In genomic region chr10:71984798-71985388, GRCh38 we compare ENCODE assay signal across 9 cellular contexts. TPM values are rescaled to one million over a fixed set of nuclear protein-coding genes. Genes with fewer than 3 reads are reported as not detected.
A peak's percentile ranks its signal among the peaks of the same experiment; 100 is the strongest.
DNase-seq lines count a peak whose midpoint lies in the region; ATAC-seq, FAIRE-seq and TF ChIP-seq lines count a peak whose summit lies in the region.
"Had no signal": no experiment of that assay in that cellular context is flagged by ENCODE, and none has a peak within 500 bp of the region (broad histone marks: within the 10 kb centered on the region; RNA-seq: fewer than 3 reads in every experiment).

No MANE protein-coding gene starts in this region.

- intact Hi-C loops in dendritic cell treated with granulocyte-macrophage colony-stimulating factor and Interleukin-4, amounts not matched to agents 40 ng/mL and 50 ng/mL, for 4 days (cut with micrococcal nuclease), result no loop called here
- intact Hi-C loops in pancreas (cut with DNase I), result no loop called here

- peaks cover 4% of the 10 kb centered on the region for H3K27me3 Mint-ChIP-seq in dendritic cell treated with granulocyte-macrophage colony-stimulating factor and Interleukin-4, amounts not matched to agents 40 ng/mL and 50 ng/mL, for 4 days

- ATAC-seq in pancreas, result peak in 1 of 4 donors; percentile 24

- H3K27me3 ChIP-seq in ACC112 (ENCODE audit: insufficient read depth, low read length), result no peaks in the 10 kb centered on the region
- H3K27me3 ChIP-seq in pancreas, result no peaks in the 10 kb centered on the region

- H3K4me3 ChIP-seq in ACC112 (ENCODE audit: low read depth, low read length) (no peak overlapping the region), pancreas (no peak overlapping the region)

- peaks cover 56% of the 10 kb centered on the region for H3K4me1 ChIP-seq in ACC112 (ENCODE audit: control insufficient read depth, insufficient read depth, low read length, unreplicated experiment)
- peaks cover 3 to 14% (median 7%) of the 10 kb centered on the region in 3 donors for H3K4me1 ChIP-seq in pancreas

- no peak for DNase-seq in GM19239 (ENCODE audit: insufficient read length, low spot score)
- DNase-seq in pancreas, result no peak
- DNase-seq in ecto neural progenitor cell (ENCODE audit: low spot score), result no peak
- DNase-seq in occipital lobe (lab: John Stamatoyannopoulos, UW), result no peak
- DNase-seq in Ammon's horn (ENCODE audit: low spot score), result no peak
- DNase-seq in NOMO-1 treated with dmso at 0.1 percent for 144 hours (lab: John Stamatoyannopoulos, UW; ENCODE audit: unreplicated experiment), result no peak

- peak overlapping the region; percentile 62 for H3K27ac Mint-ChIP-seq in dendritic cell treated with granulocyte-macrophage colony-stimulating factor and Interleukin-4, amounts not matched to agents 40 ng/mL and 50 ng/mL, for 4 days

- H3K36me3 Mint-ChIP-seq in dendritic cell treated with granulocyte-macrophage colony-stimulating factor and Interleukin-4, amounts not matched to agents 40 ng/mL and 50 ng/mL, for 4 days (ENCODE audit: low read depth), result no peaks in the 10 kb centered on the region

- H3K4me3 Mint-ChIP-seq in dendritic cell treated with granulocyte-macrophage colony-stimulating factor and Interleukin-4, amounts not matched to agents 40 ng/mL and 50 ng/mL, for 4 days, result no peak overlapping the region

- peaks cover 40% of the 10 kb centered on the region for H3K4me1 Mint-ChIP-seq in dendritic cell treated with granulocyte-macrophage colony-stimulating factor and Interleukin-4, amounts not matched to agents 40 ng/mL and 50 ng/mL, for 4 days (ENCODE audit: low read depth)

- no peak overlapping the region for H2AFZ ChIP-seq in ACC112 (ENCODE audit: low read length, unreplicated experiment)

- peaks cover 69% of the 10 kb centered on the region for H3K79me2 ChIP-seq in ACC112 (ENCODE audit: control insufficient read depth, insufficient read depth, low read length, unreplicated experiment)

- FAIRE-seq in GM19239 (lab: Jason Lieb, UNC), result peak; percentile 28
- FAIRE-seq in pancreas (lab: Jason Lieb, UNC), result no peak
- FAIRE-seq: keratinocyte had no signal

- H3K36me3 ChIP-seq in ACC112 (ENCODE audit: insufficient read depth, low read length) (0 out of 2 replicates have a peak, but pooled peaks cover 7% of the 10 kb centered on the region), pancreas (no peaks in the 10 kb centered on the region)

- no peaks in the 10 kb centered on the region for H3K9me3 Mint-ChIP-seq in dendritic cell treated with granulocyte-macrophage colony-stimulating factor and Interleukin-4, amounts not matched to agents 40 ng/mL and 50 ng/mL, for 4 days

- peak overlapping the region; percentile 49 for H3K27ac ChIP-seq in ACC112 (ENCODE audit: low read depth, low read length)
- H3K27ac ChIP-seq in pancreas, result peak overlapping the region in 3 of 4 donors; percentile 29 to 75 (median 61)

- H3K9me3 ChIP-seq in pancreas, result no peaks in the 10 kb centered on the region

- 78 to 82% methylated on average over 9 of the region's 9 CpGs for WGBS in pancreas, 2 donors

- no peak for TF ChIP-seq CTCF in pancreas (IDR thresholded peaks at IDR 0.05)

RNA-seq across cellular contexts. Expression of gene CHST3, which starts 20.7 kb away (rescaled TPM):
- total RNA-seq in pancreas, result 10 to 100 TPM in 1 of 6 donors, 1 to 10 TPM in 5; 3.1 to 10.8 (median 3.8) TPM
- 1 to 10 TPM; 3.3 to 3.6 TPM for polyA plus RNA-seq in pancreas
- total RNA-seq in occipital lobe, result 7.2 TPM
